ENCODE assay signal across 1 cellular context in the genomic region with DNA sequence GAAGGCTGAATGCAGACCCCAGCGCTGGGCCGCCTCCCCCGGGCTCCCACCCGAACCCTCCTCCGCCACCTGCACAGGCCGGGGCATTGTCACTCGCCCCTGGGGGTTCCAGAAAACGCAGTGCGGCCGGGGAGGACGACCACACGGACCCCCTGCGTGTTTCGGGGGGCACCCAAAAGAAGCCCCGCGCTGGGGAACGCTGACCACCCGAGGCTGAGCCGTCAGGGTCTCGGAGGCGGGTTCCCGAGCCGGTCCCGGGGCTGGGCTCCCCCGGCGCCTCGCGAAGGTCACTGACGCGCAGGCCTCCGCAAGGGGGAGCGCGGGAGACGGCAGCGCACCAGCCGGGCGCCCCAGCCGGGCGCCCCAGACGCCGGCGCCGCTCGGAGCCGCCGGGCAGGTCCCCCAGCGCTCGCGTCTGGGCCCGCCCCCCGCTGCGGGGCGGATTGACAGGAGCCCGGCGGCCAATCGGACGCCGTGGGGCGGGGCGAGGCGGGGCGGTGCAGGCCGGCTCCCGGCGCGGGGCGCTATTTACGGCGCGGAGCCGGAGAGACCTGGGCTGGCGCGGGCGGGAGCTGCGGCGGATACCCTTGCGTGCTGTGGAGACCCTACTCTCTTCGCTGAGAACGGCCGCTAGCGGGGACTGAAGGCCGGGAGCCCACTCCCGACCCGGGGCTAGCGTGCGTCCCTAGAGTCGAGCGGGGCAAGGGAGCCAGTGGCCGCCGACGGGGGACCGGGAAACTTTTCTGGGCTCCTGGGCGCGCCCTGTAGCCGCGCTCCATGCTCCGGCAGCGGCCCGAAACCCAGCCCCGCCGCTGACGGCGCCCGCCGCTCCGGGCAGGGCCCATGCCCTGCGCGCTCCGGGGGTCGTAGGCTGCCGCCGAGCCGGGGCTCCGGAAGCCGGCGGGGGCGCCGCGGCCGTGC.
TF ChIP-seq lines count a peak whose summit lies in the region.

A gene with protein sequence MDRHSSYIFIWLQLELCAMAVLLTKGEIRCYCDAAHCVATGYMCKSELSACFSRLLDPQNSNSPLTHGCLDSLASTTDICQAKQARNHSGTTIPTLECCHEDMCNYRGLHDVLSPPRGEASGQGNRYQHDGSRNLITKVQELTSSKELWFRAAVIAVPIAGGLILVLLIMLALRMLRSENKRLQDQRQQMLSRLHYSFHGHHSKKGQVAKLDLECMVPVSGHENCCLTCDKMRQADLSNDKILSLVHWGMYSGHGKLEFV (plus strand): TSS at position 554 of the 921 bp plus-strand sequence. CDS start 377 bp downstream, outside the sequence.

TF ChIP-seq in H1, 55 proteins besides CTCF, POLR2A, EP300 and RAD21:
- TF ChIP-seq SIX5 (IDR thresholded peaks at IDR 0.05; ENCODE audit: low read depth, low read length) (no peak), CHD1 (IDR thresholded peaks at IDR 0.05; ENCODE audit: low read depth, low read length) (no peak), NRF1 (IDR thresholded peaks at IDR 0.05; ENCODE audit: low read depth, low read length) (no peak), JUN (IDR thresholded peaks at IDR 0.05; ENCODE audit: low read depth, low read length) (no peak), JUND (IDR thresholded peaks at IDR 0.05; ENCODE audit: low read length) (no peak), CHD2 (IDR thresholded peaks at IDR 0.05; ENCODE audit: low read length) (no peak), CBX8 (IDR thresholded peaks at IDR 0.05; ENCODE audit: borderline replicate concordance, low read depth, low read length) (no peak), FOSL1 (IDR thresholded peaks at IDR 0.05; ENCODE audit: insufficient read depth, low read depth, low read length) (no peak), GTF2F1 (IDR thresholded peaks at IDR 0.05; ENCODE audit: borderline replicate concordance, low read depth, low read length) (no peak), PHF8 (conservative IDR thresholded peaks at IDR 0.05; ENCODE audit: low read depth, low read length) (peak; percentile 72), TBP (IDR thresholded peaks at IDR 0.05; ENCODE audit: low read depth, low read length) (peak; percentile 91), CBX5 (IDR thresholded peaks at IDR 0.05; ENCODE audit: low read depth, low read length) (no peak), RBBP5 (IDR thresholded peaks at IDR 0.05; ENCODE audit: borderline replicate concordance, low read depth, low read length) (no peak), GABPA (IDR thresholded peaks at IDR 0.05; ENCODE audit: borderline replicate concordance, insufficient read depth, low read length) (no peak), TEAD4 (IDR thresholded peaks at IDR 0.05; ENCODE audit: low read depth, low read length) (no peak), EGR1 (IDR thresholded peaks at IDR 0.05; ENCODE audit: borderline replicate concordance, low read depth, low read length) (0 out of 2 replicates have a peak, but pooled peaks have one; percentile 19), SRF (IDR thresholded peaks at IDR 0.05; ENCODE audit: low read depth, low read length) (no peak), TAF1 (IDR thresholded peaks at IDR 0.05; ENCODE audit: low read depth, low read length) (peak; percentile 95), SIRT6 (IDR thresholded peaks at IDR 0.05; ENCODE audit: low read length) (no peak), POLR2AphosphoS5 (IDR thresholded peaks at IDR 0.05; ENCODE audit: low read depth, low read length) (peak; percentile 91), TAF7 (optimal IDR thresholded peaks at IDR 0.05; ENCODE audit: borderline replicate concordance, low read depth, low read length) (peak; percentile 80), KDM4A (IDR thresholded peaks at IDR 0.05; ENCODE audit: low read depth, low read length, severe bottlenecking) (peak; percentile 56), RXRA (IDR thresholded peaks at IDR 0.05; ENCODE audit: insufficient read depth, low read depth, low read length) (no peak), ASH2L (IDR thresholded peaks at IDR 0.05; ENCODE audit: low read length) (peak; percentile 45), HDAC2 (IDR thresholded peaks at IDR 0.05; ENCODE audit: borderline replicate concordance in 1 of 2, low read depth in 2 of 2, low read length in 2 of 2) (no peak; a peak in 1 of 4 replicates), KDM1A (IDR thresholded peaks at IDR 0.05; ENCODE audit: borderline replicate concordance, low read length) (peak; percentile 78; the same call in 1 of the 2 replicates)
- TF ChIP-seq, protein P1, sequence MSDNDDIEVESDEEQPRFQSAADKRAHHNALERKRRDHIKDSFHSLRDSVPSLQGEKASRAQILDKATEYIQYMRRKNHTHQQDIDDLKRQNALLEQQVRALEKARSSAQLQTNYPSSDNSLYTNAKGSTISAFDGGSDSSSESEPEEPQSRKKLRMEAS (IDR thresholded peaks at IDR 0.05) = peak; percentile 0; the same call in 1 of the 2 replicates
- TF ChIP-seq, protein P2, sequence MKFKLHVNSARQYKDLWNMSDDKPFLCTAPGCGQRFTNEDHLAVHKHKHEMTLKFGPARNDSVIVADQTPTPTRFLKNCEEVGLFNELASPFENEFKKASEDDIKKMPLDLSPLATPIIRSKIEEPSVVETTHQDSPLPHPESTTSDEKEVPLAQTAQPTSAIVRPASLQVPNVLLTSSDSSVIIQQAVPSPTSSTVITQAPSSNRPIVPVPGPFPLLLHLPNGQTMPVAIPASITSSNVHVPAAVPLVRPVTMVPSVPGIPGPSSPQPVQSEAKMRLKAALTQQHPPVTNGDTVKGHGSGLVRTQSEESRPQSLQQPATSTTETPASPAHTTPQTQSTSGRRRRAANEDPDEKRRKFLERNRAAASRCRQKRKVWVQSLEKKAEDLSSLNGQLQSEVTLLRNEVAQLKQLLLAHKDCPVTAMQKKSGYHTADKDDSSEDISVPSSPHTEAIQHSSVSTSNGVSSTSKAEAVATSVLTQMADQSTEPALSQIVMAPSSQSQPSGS (IDR thresholded peaks at IDR 0.05; ENCODE audit: low read length) = no peak
- TF ChIP-seq, protein P3, sequence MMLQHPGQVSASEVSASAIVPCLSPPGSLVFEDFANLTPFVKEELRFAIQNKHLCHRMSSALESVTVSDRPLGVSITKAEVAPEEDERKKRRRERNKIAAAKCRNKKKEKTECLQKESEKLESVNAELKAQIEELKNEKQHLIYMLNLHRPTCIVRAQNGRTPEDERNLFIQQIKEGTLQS (IDR thresholded peaks at IDR 0.05; ENCODE audit: insufficient read depth, low read depth, low read length) = no peak
